Comparison of ENCODE assay signal across 8 cellular contexts in the genomic region with DNA sequence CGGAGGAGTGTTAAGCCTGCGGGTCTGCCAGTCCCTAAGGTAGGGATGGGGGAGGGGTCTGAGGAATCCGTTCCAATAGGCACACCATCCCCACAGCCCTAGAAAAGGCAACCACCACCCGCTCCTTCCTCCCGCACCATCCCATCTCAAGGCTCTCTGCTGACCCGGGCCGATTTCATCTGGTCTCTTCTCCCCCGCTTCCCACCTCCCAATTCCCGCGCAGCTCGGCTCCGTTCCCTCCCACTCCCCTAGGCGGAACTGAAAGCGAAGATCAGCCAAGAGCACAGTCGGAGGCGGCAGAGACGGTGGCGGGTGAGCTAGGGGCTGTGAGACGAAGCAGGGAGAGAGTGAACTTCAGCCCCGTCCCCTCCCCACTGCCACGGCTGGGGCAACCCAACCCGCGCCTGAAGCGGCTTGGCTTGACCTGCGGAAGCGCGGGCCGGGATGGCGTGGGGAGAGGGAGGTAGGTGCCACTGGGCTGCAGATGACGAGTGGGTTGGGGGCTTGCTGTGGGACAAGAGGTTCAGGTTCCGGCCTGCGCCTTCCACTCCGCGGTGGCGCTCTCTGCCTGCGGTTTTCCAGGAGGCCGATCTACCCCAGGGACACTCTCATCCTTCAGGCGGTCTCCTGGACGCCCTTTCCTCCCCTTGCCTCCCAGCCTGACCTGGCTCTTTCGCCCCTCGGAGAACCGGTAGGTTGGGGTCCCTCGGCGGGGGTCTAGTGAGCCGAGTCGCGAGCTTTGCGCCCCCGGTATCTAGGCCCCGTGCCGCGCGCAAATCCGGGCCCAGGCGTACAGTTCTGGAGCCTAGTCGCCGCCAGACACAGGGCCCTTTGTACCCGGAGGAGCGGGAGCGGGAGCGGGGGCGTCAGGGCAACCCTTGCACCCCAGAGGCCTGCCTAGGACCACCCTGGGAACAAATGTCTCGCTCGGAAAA. TPM values are rescaled to one million over a fixed set of nuclear protein-coding genes. Genes with fewer than 3 reads are reported as not detected.
DNase-seq lines count a peak whose midpoint lies in the region; ATAC-seq and TF ChIP-seq lines count a peak whose summit lies in the region.

Gene NLGN4Y (plus strand): TSS at position 284 of the 935 bp plus-strand sequence. CDS start 97,591 bp downstream, outside the sequence.

- no peak for TF ChIP-seq EP300 in transverse colon (IDR thresholded peaks at IDR 0.05; ENCODE audit: low read depth)

- no peaks in the 10 kb centered on the region for H3K9me3 ChIP-seq in transverse colon

- TF ChIP-seq POLR2A in transverse colon (IDR thresholded peaks at IDR 0.05), result no peak

- peak within 1 kb of the TSS in 2 of 4 donors; percentile 36 to 50 for H3K4me3 ChIP-seq in transverse colon

- peaks cover 11% of the 10 kb centered on the region for H3K27me3 Mint-ChIP-seq in activated T-helper 1 cell treated with anti-CD3 and anti-CD28 coated beads, Interleukin-12 subunit alpha, Interleukin-12 subunit beta, Interleukin-2, Interleukin-4 antibody, amounts not matched to agents 30 ng/mL and 10 ng/mL and 1 ng/mL, durations not matched to agents 14 hours and 24 hours and 36 hours (ENCODE audit: insufficient read depth)

- DNase-seq in D341Med (ENCODE audit: low spot score) (peak; percentile 67), left kidney (ENCODE audit: low read depth, low spot score) (peak; percentile 82), transverse colon (no peak), NCI-H524 treated with DMSO at 0.1 percent for 48 hours (lab: John Stamatoyannopoulos, UW) (no peak), T-helper 9 cell (no peak)
- no peak for DNase-seq in activated T-helper 1 cell treated with anti-CD3 and anti-CD28 coated beads, Interleukin-12 subunit alpha, Interleukin-12 subunit beta, Interleukin-2, Interleukin-4 antibody, amounts not matched to agents 30 ng/mL and 10 ng/mL and 1 ng/mL, durations not matched to agents 14 hours and 24 hours and 36 hours (ENCODE audit: low spot score)

- no CpG with 5 or more reads among the region's 64 CpGs for WGBS in transverse colon (ENCODE audit: low coverage in 1 of 2), 2 donors

- H3K27me3 ChIP-seq in transverse colon, result no peaks in the 10 kb centered on the region

- ATAC-seq in HG02884 (IDR thresholded peaks at IDR 0.05; ENCODE audit: unreplicated experiment) (peak; percentile 55), GM19328 (IDR thresholded peaks at IDR 0.05; ENCODE audit: unreplicated experiment) (no peak)

- peak within 1 kb of the TSS in 2 of 4 donors; percentile 51 to 55 for H3K27ac ChIP-seq in transverse colon

- H3K9me3 Mint-ChIP-seq in activated T-helper 1 cell treated with anti-CD3 and anti-CD28 coated beads, Interleukin-12 subunit alpha, Interleukin-12 subunit beta, Interleukin-2, Interleukin-4 antibody, amounts not matched to agents 30 ng/mL and 10 ng/mL and 1 ng/mL, durations not matched to agents 14 hours and 24 hours and 36 hours, result no peaks in the 10 kb centered on the region

- no peak within 1 kb of the TSS for H3K27ac Mint-ChIP-seq in activated T-helper 1 cell treated with anti-CD3 and anti-CD28 coated beads, Interleukin-12 subunit alpha, Interleukin-12 subunit beta, Interleukin-2, Interleukin-4 antibody, amounts not matched to agents 30 ng/mL and 10 ng/mL and 1 ng/mL, durations not matched to agents 14 hours and 24 hours and 36 hours

- H3K36me3 Mint-ChIP-seq in activated T-helper 1 cell treated with anti-CD3 and anti-CD28 coated beads, Interleukin-12 subunit alpha, Interleukin-12 subunit beta, Interleukin-2, Interleukin-4 antibody, amounts not matched to agents 30 ng/mL and 10 ng/mL and 1 ng/mL, durations not matched to agents 14 hours and 24 hours and 36 hours (ENCODE audit: low read depth), result no peaks in the 10 kb centered on the region

- H3K4me1 ChIP-seq in transverse colon, result no peaks in the 10 kb centered on the region

- no peaks in the 10 kb centered on the region for H3K36me3 ChIP-seq in transverse colon

- in situ Hi-C loops in transverse colon (cut with MboI; ENCODE audit: low pct_ligation_motif_present in 1 of 4, low pct_unique_long_range_greater_than_20kb in 1 of 4, low sequenced_read_pairs in 3 of 4), result no loop called here

- intact Hi-C loops in activated T-helper 1 cell treated with anti-CD3 and anti-CD28 coated beads, Interleukin-12 subunit alpha, Interleukin-12 subunit beta, Interleukin-2, Interleukin-4 antibody, amounts not matched to agents 30 ng/mL and 10 ng/mL and 1 ng/mL, durations not matched to agents 14 hours and 24 hours and 36 hours (cut with micrococcal nuclease), result loop anchor here (10.0 kb wide), 1 partner anchor 180 kb away; no protein-coding TSS in a partner anchor
- intact Hi-C loops in transverse colon (cut with DNase I; ENCODE audit: low total_unique reads), result no loop called here

- TF ChIP-seq CTCF in transverse colon (IDR thresholded peaks at IDR 0.05), result no peak

- no peaks in the 10 kb centered on the region for H3K4me1 Mint-ChIP-seq in activated T-helper 1 cell treated with anti-CD3 and anti-CD28 coated beads, Interleukin-12 subunit alpha, Interleukin-12 subunit beta, Interleukin-2, Interleukin-4 antibody, amounts not matched to agents 30 ng/mL and 10 ng/mL and 1 ng/mL, durations not matched to agents 14 hours and 24 hours and 36 hours (ENCODE audit: low read depth)

- H3K4me3 Mint-ChIP-seq in activated T-helper 1 cell treated with anti-CD3 and anti-CD28 coated beads, Interleukin-12 subunit alpha, Interleukin-12 subunit beta, Interleukin-2, Interleukin-4 antibody, amounts not matched to agents 30 ng/mL and 10 ng/mL and 1 ng/mL, durations not matched to agents 14 hours and 24 hours and 36 hours, result peak within 1 kb of the TSS; percentile 72

RNA-seq across cellular contexts. Expression of gene NLGN4Y, which starts in this region (rescaled TPM):
- 0.62 and 0.96 TPM in 2 replicates for total RNA-seq in activated T-helper 1 cell treated with anti-CD3 and anti-CD28 coated beads, Interleukin-12 subunit alpha, Interleukin-12 subunit beta, Interleukin-2, Interleukin-4 antibody, amounts not matched to agents 30 ng/mL and 10 ng/mL and 1 ng/mL, durations not matched to agents 14 hours and 24 hours and 36 hours
- 1 to 10 TPM in 2 of 4 donors, not detected in 2; 4.2 to 4.9 TPM for total RNA-seq in transverse colon

Comparison
In these comparisons a context has a peak if more than half of its experiments do, and no peak if none do; other contexts are left out.
1. DNase-seq: peak in D341Med (single experiment) and left kidney (single experiment); none in activated T-helper 1 cell treated with anti-CD3 and anti-CD28 coated beads, Interleukin-12 subunit alpha, Interleukin-12 subunit beta, Interleukin-2, Interleukin-4 antibody, amounts not matched to agents 30 ng/mL and 10 ng/mL and 1 ng/mL, durations not matched to agents 14 hours and 24 hours and 36 hours (single experiment), transverse colon (single experiment), NCI-H524 treated with DMSO at 0.1 percent for 48 hours (single experiment) and T-helper 9 cell (single experiment).